In the genomic region with DNA sequence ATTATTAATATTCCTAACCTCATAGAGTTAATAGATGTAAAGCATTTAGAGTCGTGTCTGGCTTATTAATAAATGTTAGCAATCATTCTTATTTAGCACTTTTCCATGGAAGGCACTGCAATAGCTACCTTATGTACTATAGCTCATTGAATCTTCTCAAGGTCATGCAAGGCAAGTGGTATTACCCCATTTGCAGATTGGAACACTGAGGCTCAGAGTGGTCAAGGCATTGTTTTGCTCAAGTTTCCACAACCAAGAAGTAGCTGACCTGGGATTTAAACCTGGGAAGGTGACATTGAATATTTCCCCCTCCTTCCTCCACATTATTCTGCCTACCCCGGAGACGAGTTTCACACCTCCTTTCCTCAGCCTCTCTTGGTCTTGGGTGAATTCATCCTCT, we compare ENCODE assay signal across 14 cellular contexts.
"Had no signal": no experiment of that assay in that cellular context is flagged by ENCODE, and none has a peak within 500 bp of the region (broad histone marks: within the 10 kb centered on the region; RNA-seq: fewer than 3 reads in every experiment).

No MANE protein-coding gene starts in this region.

- H3K36me3 Mint-ChIP-seq: activated naive CD8-positive, alpha-beta T cell treated with anti-CD3 and anti-CD28 coated beads, Interleukin-2, amount 10 ng/mL, durations not matched to agents 7 days and 5 days had no signal

- H3K9me3 Mint-ChIP-seq: activated CD8-positive, alpha-beta T cell treated with anti-CD3 and anti-CD28 coated beads for 36 hours; activated T-cell treated with anti-CD3 and anti-CD28 coated beads, Interleukin-2, amount 50 U/mL, for 72 hours had no signal

- H3K4me1 ChIP-seq: breast epithelium, gastroesophageal sphincter, tibial artery had no signal

- H3K9me3 ChIP-seq: breast epithelium, gastroesophageal sphincter, tibial artery had no signal

- H3K4me1 Mint-ChIP-seq: activated CD4-positive, alpha-beta T cell treated with anti-CD3 and anti-CD28 coated beads for 36 hours had no signal

- H3K27ac ChIP-seq: breast epithelium, gastroesophageal sphincter, tibial artery, VCaP had no signal

- H3K36me3 ChIP-seq: breast epithelium, gastroesophageal sphincter, tibial artery had no signal

- H3K27ac Mint-ChIP-seq: activated CD4-positive, alpha-beta T cell treated with anti-CD3 and anti-CD28 coated beads for 36 hours; activated CD8-positive, alpha-beta T cell treated with anti-CD3 and anti-CD28 coated beads for 36 hours; activated naive CD8-positive, alpha-beta T cell treated with anti-CD3 and anti-CD28 coated beads, Interleukin-2, amount 10 ng/mL, durations not matched to agents 7 days and 5 days; activated T-cell treated with anti-CD3 and anti-CD28 coated beads, Interleukin-2, amount 50 U/mL, for 72 hours had no signal

- H3K4me3 Mint-ChIP-seq: activated CD4-positive, alpha-beta T cell treated with anti-CD3 and anti-CD28 coated beads for 36 hours; activated CD8-positive, alpha-beta T cell treated with anti-CD3 and anti-CD28 coated beads for 36 hours; activated naive CD8-positive, alpha-beta T cell treated with anti-CD3 and anti-CD28 coated beads, Interleukin-2, amount 10 ng/mL, durations not matched to agents 7 days and 5 days; activated T-cell treated with anti-CD3 and anti-CD28 coated beads, Interleukin-2, amount 50 U/mL, for 72 hours had no signal

- H3K27me3 ChIP-seq: breast epithelium had no signal

- H3K4me3 ChIP-seq: breast epithelium, gastroesophageal sphincter, tibial artery had no signal

- ATAC-seq: activated CD4-positive, alpha-beta T cell treated with anti-CD3 and anti-CD28 coated beads for 36 hours; activated CD8-positive, alpha-beta T cell treated with anti-CD3 and anti-CD28 coated beads for 36 hours; activated T-cell treated with anti-CD3 and anti-CD28 coated beads, Interleukin-2, amount 50 U/mL, for 72 hours; gastroesophageal sphincter had no signal

- DNase-seq: activated CD4-positive, alpha-beta T cell treated with anti-CD3 and anti-CD28 coated beads for 36 hours; activated CD8-positive, alpha-beta memory T cell treated with anti-CD3 and anti-CD28 coated beads, Interleukin-2, amount 50 U/mL, for 4 hours; activated CD8-positive, alpha-beta T cell treated with anti-CD3 and anti-CD28 coated beads for 36 hours; activated naive CD8-positive, alpha-beta T cell treated with anti-CD3 and anti-CD28 coated beads, Interleukin-2, amount 10 ng/mL, durations not matched to agents 7 days and 5 days; activated T-cell treated with anti-CD3 and anti-CD28 coated beads, Interleukin-2, amount 50 U/mL, for 72 hours; anterior cingulate cortex; effector CD4-positive, alpha-beta T cell; posterior cingulate gyrus; small intestine; T-helper 1 cell; tibial artery had no signal
